19 cellular contexts compared by ENCODE assay signal in genomic region chr11:111098091-111098490, GRCh38.
DNase-seq lines count a peak whose midpoint lies in the region; ATAC-seq and TF ChIP-seq lines count a peak whose summit lies in the region.
"Had no signal": no experiment of that assay in that cellular context is flagged by ENCODE, and none has a peak within 500 bp of the region (broad histone marks: within the 10 kb centered on the region; RNA-seq: fewer than 3 reads in every experiment).

No MANE protein-coding gene starts in this region.

- H2AFZ ChIP-seq in Karpas-422 (ENCODE audit: low read length) = peak overlapping the region; percentile 17

- H3K9me3 ChIP-seq in Karpas-422 (ENCODE audit: low read length) (no peaks in the 10 kb centered on the region), gastrocnemius medialis (no peaks in the 10 kb centered on the region)
- H3K9me3 ChIP-seq: pancreas had no signal

- H3K27ac ChIP-seq in Karpas-422 (ENCODE audit: low read length) = no peak overlapping the region
- H3K27ac ChIP-seq in gastrocnemius medialis = no peak overlapping the region
- H3K27ac ChIP-seq: pancreas had no signal

- no peak for TF ChIP-seq POLR2A in gastrocnemius medialis (IDR thresholded peaks at IDR 0.05)

- intact Hi-C loops in gastrocnemius medialis (cut with DNase I; ENCODE audit: low total_unique reads) = no loop called here

- H3K4me3 ChIP-seq in Karpas-422 (ENCODE audit: low read length) (no peak overlapping the region), gastrocnemius medialis (no peak overlapping the region)
- H3K4me3 ChIP-seq: pancreas had no signal

- ATAC-seq in GM18511 (IDR thresholded peaks at IDR 0.05; ENCODE audit: unreplicated experiment) = peak; percentile 68
- peak; percentile 78 for ATAC-seq in GM19463 (IDR thresholded peaks at IDR 0.05; ENCODE audit: unreplicated experiment)
- ATAC-seq in HG02981 (IDR thresholded peaks at IDR 0.05; ENCODE audit: unreplicated experiment) = peak; percentile 84
- ATAC-seq in HG02884 (IDR thresholded peaks at IDR 0.05; ENCODE audit: unreplicated experiment) = no peak
- no peak for ATAC-seq in gastrocnemius medialis
- ATAC-seq: activated CD4-positive, CD25-positive, alpha-beta regulatory T cell treated with anti-CD3 and anti-CD28 coated beads, Interleukin-2, amount 50 U/mL, for 24 hours; Right ventricle myocardium inferior had no signal

- no peaks in the 10 kb centered on the region for H3K4me1 ChIP-seq in Karpas-422 (ENCODE audit: low read length)
- no peaks in the 10 kb centered on the region for H3K4me1 ChIP-seq in gastrocnemius medialis
- H3K4me1 ChIP-seq: pancreas had no signal

- no peak overlapping the region for H3K9ac ChIP-seq in Karpas-422 (ENCODE audit: low read length)

- H3K27me3 ChIP-seq in Karpas-422 (ENCODE audit: low read length) (peaks cover 17% of the 10 kb centered on the region), gastrocnemius medialis (no peaks in the 10 kb centered on the region)
- H3K27me3 ChIP-seq: pancreas had no signal

- no peak for DNase-seq in Karpas-422
- DNase-seq in activated T-cell treated with anti-CD3 and anti-CD28 coated beads for 4 hours = no peak
- no peak for DNase-seq in T-helper 1 cell
- no peak for DNase-seq in gastrocnemius medialis
- DNase-seq: activated effector memory CD4-positive, alpha-beta T cell treated with anti-CD3 and anti-CD28 coated beads, Interleukin-2, amount 50 U/mL, for 16 hours; anterior cingulate cortex; cerebellar nuclear complex; EL; KBM-7; naive B cell; NCI-H1417 treated with DMSO at 0.1 percent for 48 hours; NCI-H345; pancreas had no signal

- no peak overlapping the region for H3K4me2 ChIP-seq in Karpas-422 (ENCODE audit: low read depth, low read length, poor library complexity, severe bottlenecking)

- H4K20me1 ChIP-seq in Karpas-422 (ENCODE audit: insufficient read depth, low read depth, low read length) = peaks cover 3% of the 10 kb centered on the region; the same call in 1 of the 2 replicates

- TF ChIP-seq CTCF in gastrocnemius medialis (IDR thresholded peaks at IDR 0.05 in 4 of 5, conservative IDR thresholded peaks at IDR 0.05 in 1 of 5) = no peak

- H3K36me3 ChIP-seq in Karpas-422 (ENCODE audit: insufficient read depth, low read length) (no peaks in the 10 kb centered on the region), gastrocnemius medialis (no peaks in the 10 kb centered on the region)
- H3K36me3 ChIP-seq: pancreas had no signal

- H3K79me2 ChIP-seq in Karpas-422 (ENCODE audit: low read length) = no peaks in the 10 kb centered on the region

- in situ Hi-C loops in gastrocnemius medialis (cut with MboI; ENCODE audit: low sequenced_read_pairs in 4 of 4) = no loop called here

- H3K9me2 ChIP-seq in Karpas-422 (replicated peaks; ENCODE audit: insufficient read depth, low read length) = 0 out of 2 replicates have a peak, but pooled peaks cover 4% of the 10 kb centered on the region

Comparison
In these comparisons a context has a peak if more than half of its experiments do, and no peak if none do; other contexts are left out.
1. ATAC-seq: peak in GM18511 (single experiment), GM19463 (single experiment) and HG02981 (single experiment); none in HG02884 (single experiment) and gastrocnemius medialis (0 of 2).